ENCODE assay signal across 8 cellular contexts in genomic region chr14:75132374-75133086, GRCh38. TPM values are rescaled to one million over a fixed set of nuclear protein-coding genes. Genes with fewer than 3 reads are reported as not detected.
DNase-seq lines count a peak whose midpoint lies in the region; ATAC-seq and TF ChIP-seq lines count a peak whose summit lies in the region.

No MANE protein-coding gene starts in this region.

- TF ChIP-seq CTCF in HFF-Myc (IDR thresholded peaks at IDR 0.05; ENCODE audit: low read depth, low read length, missing control alignments) = peak; percentile 62
- TF ChIP-seq CTCF in activated CD8-positive, alpha-beta T cell treated with anti-CD3 and anti-CD28 coated beads for 36 hours (IDR thresholded peaks at IDR 0.05) = peak; percentile 72
- peak; percentile 68 for TF ChIP-seq CTCF in fibroblast of mammary gland (conservative IDR thresholded peaks at IDR 0.05; ENCODE audit: control insufficient read depth, insufficient read depth, low read depth, low read length)
- TF ChIP-seq CTCF in nephron progenitor cell (IDR thresholded peaks at IDR 0.05) = peak; percentile 69

- peaks cover 2% of the 10 kb centered on the region for H3K9me3 Mint-ChIP-seq in activated CD8-positive, alpha-beta T cell treated with anti-CD3 and anti-CD28 coated beads for 36 hours
- H3K9me3 Mint-ChIP-seq in nephron progenitor cell = peaks cover 15% of the 10 kb centered on the region

- intact Hi-C loops in activated CD8-positive, alpha-beta T cell treated with anti-CD3 and anti-CD28 coated beads for 36 hours (cut with micrococcal nuclease) = loop anchor here (2.0 kb wide), 1 partner anchor 162 kb away; no protein-coding TSS in a partner anchor

- H3K36me3 Mint-ChIP-seq in activated CD8-positive, alpha-beta T cell treated with anti-CD3 and anti-CD28 coated beads for 36 hours (ENCODE audit: low read depth) = peaks cover 34% of the 10 kb centered on the region
- H3K36me3 Mint-ChIP-seq in nephron progenitor cell (ENCODE audit: low read depth) = peaks cover 45% of the 10 kb centered on the region

- peak overlapping the region; percentile 32 for H3K27ac Mint-ChIP-seq in activated CD8-positive, alpha-beta T cell treated with anti-CD3 and anti-CD28 coated beads for 36 hours
- peak overlapping the region; percentile 15 for H3K27ac Mint-ChIP-seq in nephron progenitor cell

- peak; percentile 85 for ATAC-seq in activated CD8-positive, alpha-beta T cell treated with anti-CD3 and anti-CD28 coated beads for 36 hours
- no peak for ATAC-seq in GM21619 (IDR thresholded peaks at IDR 0.05; ENCODE audit: unreplicated experiment)
- no peak for ATAC-seq in GM21360 (IDR thresholded peaks at IDR 0.05; ENCODE audit: unreplicated experiment)

- H3K4me1 Mint-ChIP-seq in activated CD8-positive, alpha-beta T cell treated with anti-CD3 and anti-CD28 coated beads for 36 hours (ENCODE audit: low read depth) = peaks cover 19% of the 10 kb centered on the region
- H3K4me1 Mint-ChIP-seq in nephron progenitor cell = peaks cover 11% of the 10 kb centered on the region

- H3K27me3 Mint-ChIP-seq in activated CD8-positive, alpha-beta T cell treated with anti-CD3 and anti-CD28 coated beads for 36 hours = no peaks in the 10 kb centered on the region
- H3K27me3 Mint-ChIP-seq in nephron progenitor cell (ENCODE audit: low read depth, poor library complexity) = no peaks in the 10 kb centered on the region

- CTCF ChIA-PET in activated CD8-positive, alpha-beta T cell treated with anti-CD3 and anti-CD28 coated beads for 36 hours (lab: Charles Lee) = interaction anchor here (0.6 to 5.4 kb wide), 16 partner anchors 11 to 356 kb away, joined by 3 to 99 read pairs (median 5); no protein-coding TSS in a partner anchor

- POLR2A ChIA-PET in activated CD8-positive, alpha-beta T cell treated with anti-CD3 and anti-CD28 coated beads for 36 hours (lab: Charles Lee) = interaction anchor here (1.3 kb wide), 1 partner anchor 162 kb away, joined by 4 read pairs; no protein-coding TSS in a partner anchor

- H3K4me3 ChIP-seq in HFF-Myc (replicated peaks; ENCODE audit: low read depth, low read length) = no peak overlapping the region
- no peak overlapping the region for H3K4me3 ChIP-seq in fibroblast of mammary gland (ENCODE audit: control insufficient read depth, low read depth, low read length)

- H3K4me3 Mint-ChIP-seq in activated CD8-positive, alpha-beta T cell treated with anti-CD3 and anti-CD28 coated beads for 36 hours = no peak overlapping the region
- no peak overlapping the region for H3K4me3 Mint-ChIP-seq in nephron progenitor cell

- DNase-seq in COLO829 (ENCODE audit: low spot score) (peak; percentile 43), HFF-Myc (ENCODE audit: extremely low read depth, low read depth) (peak; percentile 71), NCI-H526 (lab: John Stamatoyannopoulos, UW) (peak; percentile 31 to 76), fibroblast of mammary gland (ENCODE audit: low read depth) (peak; percentile 81), nephron progenitor cell (peak; percentile 52)
- DNase-seq in activated CD8-positive, alpha-beta T cell treated with anti-CD3 and anti-CD28 coated beads for 36 hours = peak; percentile 57

RNA-seq across cellular contexts. Expression of gene NEK9, which starts 5.7 kb away (rescaled TPM):
- 10 to 100 TPM; 54.9 to 59.5 TPM for total RNA-seq in activated CD8-positive, alpha-beta T cell treated with anti-CD3 and anti-CD28 coated beads for 36 hours

RNA-seq across cellular contexts. Expression of gene TMED10, which starts 43.9 kb away (rescaled TPM):
- 100 to 1,000 TPM; 173 to 179 TPM for total RNA-seq in activated CD8-positive, alpha-beta T cell treated with anti-CD3 and anti-CD28 coated beads for 36 hours
